In the genomic region with DNA sequence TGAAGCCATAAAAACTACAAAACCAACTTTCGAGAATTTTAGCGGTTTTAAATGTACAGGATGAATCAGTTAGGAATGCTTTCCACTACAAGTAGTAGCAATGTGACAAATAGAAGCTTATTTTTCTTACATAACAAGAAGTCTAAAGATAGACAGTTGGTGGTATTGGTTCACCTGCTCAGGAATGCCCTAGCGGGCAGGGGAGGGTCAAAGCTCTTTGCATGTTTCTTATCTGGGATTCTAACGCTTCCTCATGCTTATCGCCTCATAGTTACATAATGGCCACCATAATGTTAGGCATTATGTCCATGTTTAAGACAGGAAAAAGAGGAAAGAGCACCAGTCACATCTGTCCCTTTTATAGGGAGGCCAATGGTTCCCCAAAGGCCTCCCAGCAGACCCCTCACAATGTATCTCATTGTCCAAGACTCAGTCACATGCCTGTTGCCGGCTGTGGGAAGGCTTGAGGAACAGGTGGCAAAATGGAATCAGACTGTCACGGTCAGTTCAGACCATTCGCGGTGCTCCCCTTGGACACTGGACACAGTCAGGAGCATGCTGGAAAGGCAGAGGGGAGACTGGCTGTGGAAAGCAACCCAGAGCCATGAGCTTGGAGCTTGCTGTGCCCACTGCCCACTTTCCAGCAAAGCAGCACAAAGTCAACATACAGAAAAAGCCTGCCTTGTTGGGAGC, we compare ENCODE assay signal across 11 cellular contexts.
"Had no signal": no experiment of that assay in that cellular context is flagged by ENCODE, and none has a peak within 500 bp of the region (broad histone marks: within the 10 kb centered on the region; RNA-seq: fewer than 3 reads in every experiment).

No MANE protein-coding gene starts in this region.

- H3K4me1 ChIP-seq: ascending aorta, gastrocnemius medialis, tibial nerve, vagina had no signal

- H3K27ac ChIP-seq: ascending aorta, coronary artery, gastrocnemius medialis, tibial nerve, vagina, VCaP had no signal

- H3K27me3 ChIP-seq: ascending aorta, gastrocnemius medialis, tibial nerve, vagina had no signal

- H3K36me3 ChIP-seq: ascending aorta, gastrocnemius medialis, tibial nerve, vagina had no signal

- H3K4me3 ChIP-seq: ascending aorta, coronary artery, gastrocnemius medialis, tibial nerve, vagina had no signal

- ATAC-seq: gastrocnemius medialis had no signal

- DNase-seq: activated CD4-positive, CD25-positive, alpha-beta regulatory T cell treated with anti-CD3 and anti-CD28 coated beads, Interleukin-2, amount 50 U/mL, for 72 hours; activated gamma-delta T cell; gastrocnemius medialis; kidney glomerular epithelial cell; mesendoderm; SW 1271 had no signal
